Comparison of ENCODE assay signal across 22 cellular contexts in genomic region chr6:139425780-139426179, GRCh38.
"Had no signal": no experiment of that assay in that cellular context is flagged by ENCODE, and none has a peak within 500 bp of the region (broad histone marks: within the 10 kb centered on the region; RNA-seq: fewer than 3 reads in every experiment).

No MANE protein-coding gene starts in this region.

- H3K4me3 ChIP-seq: dorsolateral prefrontal cortex, lower lobe of right lung, skin epidermis, transverse colon, uterus had no signal

- H3K4me1 ChIP-seq: lower lobe of right lung, uterus had no signal

- H3K27ac ChIP-seq: dorsolateral prefrontal cortex, lower lobe of right lung, skin epidermis, transverse colon had no signal

- H3K36me3 ChIP-seq: lower lobe of right lung, transverse colon, uterus had no signal

- FAIRE-seq: colon, islet of Langerhans had no signal

- H3K27me3 ChIP-seq: transverse colon, uterus had no signal

- H3K9me3 ChIP-seq: lower lobe of right lung, transverse colon, uterus had no signal

- DNase-seq: activated CD4-positive, alpha-beta memory T cell treated with anti-CD3 and anti-CD28 coated beads, Interleukin-2, amount 10 ng/mL, durations not matched to agents 7 days and 5 days; activated CD4-positive, alpha-beta T cell treated with anti-CD3 and anti-CD28 coated beads for 48 hours; activated CD4-positive, CD25-positive, alpha-beta regulatory T cell; activated CD8-positive, alpha-beta memory T cell treated with anti-CD3 and anti-CD28 coated beads, Interleukin-2, amount 10 ng/mL, durations not matched to agents 7 days and 5 days; activated naive CD4-positive, alpha-beta T cell treated with Interleukin-2 at 50 U/mL for 16 hours; activated naive CD8-positive, alpha-beta T cell treated with anti-CD3 and anti-CD28 coated beads, Interleukin-2, amount 10 ng/mL, durations not matched to agents 7 days and 5 days; amygdala; central memory CD4-positive, alpha-beta T cell; dorsolateral prefrontal cortex; left colon; lower lobe of right lung; nucleus accumbens; posterior cingulate gyrus; stimulated activated CD4-positive, alpha-beta T cell treated with anti-CD3 and anti-CD28 coated beads, Interleukin-2, amount 100 ng/mL, for 48 hours; T1000; transverse colon; uterus had no signal

- ATAC-seq: activated CD8-positive, alpha-beta memory T cell treated with anti-CD3 and anti-CD28 coated beads, Interleukin-2, amount 10 ng/mL, durations not matched to agents 7 days and 5 days; activated T-helper 17 cell treated with anti-CD3 and anti-CD28 coated beads, Interleukin-2, amount 50 U/mL, for 72 hours; left colon; lower lobe of right lung; natural killer cell treated with Interleukin-12 subunit alpha and Interleukin-12 subunit beta and Interleukin-15 and Interleukin-18, amount 100 ng/mL, for 72 hours had no signal
